Comparison of ENCODE assay signal across 8 cellular contexts in the genomic region with DNA sequence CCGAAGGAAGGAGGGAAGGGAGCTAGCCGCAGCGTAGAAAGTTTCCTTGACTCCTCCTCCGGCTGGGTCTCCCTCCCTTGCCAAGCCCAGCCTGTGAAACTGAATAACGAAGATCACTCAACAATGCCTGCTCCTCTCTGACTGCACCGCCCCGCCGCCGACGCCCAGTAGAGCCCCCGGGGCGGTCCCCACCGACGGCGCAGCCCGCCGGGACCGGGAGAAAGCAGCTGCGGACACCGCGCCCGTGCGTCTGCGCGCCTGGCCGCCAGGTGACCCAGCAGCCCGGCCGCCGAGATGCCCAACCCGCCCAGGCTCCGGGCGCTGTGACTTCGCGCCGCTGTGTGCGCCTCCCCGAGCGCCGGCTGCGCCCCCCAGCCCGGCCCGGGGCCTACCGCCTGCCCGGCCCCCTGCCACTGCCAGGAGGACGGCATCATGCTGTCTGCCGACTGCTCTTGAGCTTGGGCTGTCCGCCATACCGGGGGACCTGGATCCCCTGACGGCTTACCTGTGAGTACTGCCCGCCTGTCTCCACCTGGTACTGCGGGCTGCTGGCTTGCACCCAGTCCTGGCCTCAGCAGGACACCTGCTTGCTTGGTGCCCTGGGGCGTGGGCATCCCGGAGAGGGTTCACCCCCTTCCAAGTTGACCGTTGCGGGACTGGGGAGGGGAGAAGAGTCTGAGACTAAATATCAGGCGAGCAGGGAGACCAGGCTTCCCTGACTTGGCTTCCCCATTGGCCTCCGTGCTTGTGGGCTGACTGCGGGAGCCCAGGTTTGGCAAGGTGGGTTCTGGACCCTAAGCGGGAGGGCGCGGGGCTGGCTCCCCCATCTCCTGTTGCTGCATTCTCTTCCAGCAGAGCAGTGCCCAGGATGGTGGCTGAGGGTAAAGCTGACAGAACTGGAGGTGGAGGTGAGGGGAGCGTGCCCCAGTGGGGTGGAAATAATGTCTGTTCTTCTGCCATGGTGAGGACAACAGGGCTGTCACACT. TPM values are rescaled to one million over a fixed set of nuclear protein-coding genes. Genes with fewer than 3 reads are reported as not detected.
DNase-seq lines count a peak whose midpoint lies in the region; ATAC-seq and TF ChIP-seq lines count a peak whose summit lies in the region.

No MANE protein-coding gene starts in this region.

- H2AFZ ChIP-seq in PC-9: peak overlapping the region; percentile 71; the same call in 1 of the 2 replicates

- POLR2A ChIA-PET in PC-9 (lab: Charles Lee; ENCODE audit: unreplicated experiment): no interaction called here

- H4K20me1 ChIP-seq in PC-9 (ENCODE audit: insufficient read depth): no peaks in the 10 kb centered on the region; the same call in 1 of the 2 replicates

- H3K4me1 Mint-ChIP-seq in nephron progenitor cell: peaks cover 46% of the 10 kb centered on the region

- peaks cover under 1% of the 10 kb centered on the region; the same call in 1 of the 2 replicates for H3F3A ChIP-seq in PC-9 (ENCODE audit: insufficient read depth, low read depth)

- H3K9me3 Mint-ChIP-seq in nephron progenitor cell: no peaks in the 10 kb centered on the region

- peak overlapping the region; percentile 78 for H3K4me2 ChIP-seq in PC-9

- H3K4me3 ChIP-seq in GM06990 (replicated peaks; ENCODE audit: low read depth, low read length) (peak overlapping the region; percentile 13), PC-9 (peak overlapping the region; percentile 54; the same call in 1 of the 2 replicates), esophagus (ENCODE audit: low read depth in 1 of 2, low read length in 2 of 2) (peak overlapping the region; percentile 42 to 47)

- CTCF ChIA-PET in PC-9 (lab: Charles Lee): interaction anchor here (0.6 to 1.8 kb wide), 4 partner anchors 50 to 71 kb away, joined by 3 to 11 read pairs (median 3); no protein-coding TSS in a partner anchor

- H3K9me3 ChIP-seq in PC-9 (ENCODE audit: insufficient read depth, low read depth): no peaks in the 10 kb centered on the region
- H3K9me3 ChIP-seq in esophagus (ENCODE audit: control insufficient read depth in 2 of 2, insufficient read depth in 1 of 2, low read depth in 1 of 2, low read length in 1 of 2): peaks cover 0 to 2% of the 10 kb centered on the region in 2 donors

- H3K27me3 ChIP-seq in GM06990 (replicated peaks; ENCODE audit: control insufficient read depth, insufficient read depth, low read length) (no peaks in the 10 kb centered on the region; the same call in 1 of the 2 replicates), PC-9 (ENCODE audit: insufficient read depth, low read depth) (peaks cover 11% of the 10 kb centered on the region; the same call in 1 of the 2 replicates), esophagus (ENCODE audit: control insufficient read depth in 1 of 2, insufficient read depth in 2 of 2, low read length in 2 of 2) (no peaks in the 10 kb centered on the region)

- WGBS in esophagus, 2 donors: 16% methylated on average over 51 to 62 of the region's 62 CpGs

- H3K4me3 Mint-ChIP-seq in nephron progenitor cell: peak overlapping the region; percentile 81

- no peaks in the 10 kb centered on the region for H3K36me3 ChIP-seq in GM06990 (ENCODE audit: control insufficient read depth, insufficient read depth, low read length)
- H3K36me3 ChIP-seq in PC-9 (ENCODE audit: low read depth): no peaks in the 10 kb centered on the region
- H3K36me3 ChIP-seq in esophagus (ENCODE audit: control insufficient read depth in 2 of 2, insufficient read depth in 2 of 2, low read length in 1 of 2): no peaks in the 10 kb centered on the region

- H3K9me2 ChIP-seq in PC-9 (ENCODE audit: insufficient read depth): no peaks in the 10 kb centered on the region

- no peak for TF ChIP-seq CTCF in GM06990 (IDR thresholded peaks at IDR 0.05; ENCODE audit: insufficient read depth, low read length, poor library complexity, severe bottlenecking)
- TF ChIP-seq CTCF in PC-9 (conservative IDR thresholded peaks at IDR 0.05): no peak
- peak; percentile 6 for TF ChIP-seq CTCF in nephron progenitor cell (IDR thresholded peaks at IDR 0.05)

- H3K4me1 ChIP-seq in PC-9 (replicated peaks; ENCODE audit: insufficient read depth) (peaks cover 12% of the 10 kb centered on the region), esophagus (ENCODE audit: control insufficient read depth in 2 of 2, insufficient read depth in 2 of 2, low read length in 1 of 2) (peaks cover 5 to 9% of the 10 kb centered on the region in 2 donors)

- no peak overlapping the region for H3K27ac ChIP-seq in PC-9
- no peak overlapping the region for H3K27ac ChIP-seq in esophagus (ENCODE audit: low read depth in 2 of 2, low read length in 1 of 2)

- H3K79me2 ChIP-seq in PC-9 (ENCODE audit: low read depth): no peaks in the 10 kb centered on the region

- no peak overlapping the region for H3K27ac Mint-ChIP-seq in nephron progenitor cell

- no peaks in the 10 kb centered on the region for H3K36me3 Mint-ChIP-seq in nephron progenitor cell (ENCODE audit: low read depth)

- DNase-seq in GM06990 (ENCODE audit: extremely low read depth, insufficient read length) (no peak), PC-9 (peak in 1 of 2 experiments; percentile 70), nephron progenitor cell (peak; percentile 67), amniotic stem cell (lab: John Stamatoyannopoulos, UW) (no peak), OCI-M2 (lab: John Stamatoyannopoulos, UW; ENCODE audit: unreplicated experiment) (no peak)

- ATAC-seq in HG02885 (IDR thresholded peaks at IDR 0.05; ENCODE audit: poor library complexity, unreplicated experiment) (no peak), HG02623 (IDR thresholded peaks at IDR 0.05; ENCODE audit: unreplicated experiment) (no peak)

- no TSS peak for BruUV-seq in PC-9 (replicated peaks; lab: Mats Ljungman, UMichigan)

- intact Hi-C loops in PC-9 (cut with micrococcal nuclease; ENCODE audit: unreplicated experiment): loop anchor here (2.0 to 5.0 kb wide), 3 partner anchors 66 to 296 kb away; a partner anchor contains a TSS

- H3K27me3 Mint-ChIP-seq in nephron progenitor cell (ENCODE audit: low read depth, poor library complexity): peaks cover 69% of the 10 kb centered on the region

RNA-seq across cellular contexts. Expression of a gene that starts 26.2 kb away (rescaled TPM):
- total RNA-seq in PC-9 (2021): 80.9 and 103 TPM in 2 replicates
- polyA plus RNA-seq in esophagus: 10 to 100 TPM; 53.9 to 57.1 TPM
